Comparison of ENCODE assay signal across 8 cellular contexts in genomic region chr2:237432484-237433092, GRCh38. TPM values are rescaled to one million over a fixed set of nuclear protein-coding genes. Genes with fewer than 3 reads are reported as not detected.
DNase-seq lines count a peak whose midpoint lies in the region; ATAC-seq and TF ChIP-seq lines count a peak whose summit lies in the region.

No MANE protein-coding gene starts in this region.

- CTCF ChIA-PET in activated CD4-positive, alpha-beta T cell treated with anti-CD3 and anti-CD28 coated beads for 36 hours (lab: Charles Lee): interaction anchor here (3.8 to 8.0 kb wide), 2 partner anchors 9 to 12 kb away, joined by 16 to 70 read pairs; no protein-coding TSS in a partner anchor

- H3K4me3 ChIP-seq in spleen (peak overlapping the region in 1 of 8 donors; percentile 42), aorta (ENCODE audit: low read length in 2 of 2) (no peak overlapping the region)

- POLR2A ChIA-PET in activated CD4-positive, alpha-beta T cell treated with anti-CD3 and anti-CD28 coated beads for 36 hours (lab: Charles Lee): interaction anchor here (1.2 to 1.5 kb wide), 2 partner anchors 9 to 11 kb away, joined by 4 to 8 read pairs; no protein-coding TSS in a partner anchor

- peak overlapping the region; percentile 74 for H3K4me3 Mint-ChIP-seq in activated CD4-positive, alpha-beta T cell treated with anti-CD3 and anti-CD28 coated beads for 36 hours

- H3K36me3 ChIP-seq in spleen: no peaks in the 10 kb centered on the region
- no peaks in the 10 kb centered on the region for H3K36me3 ChIP-seq in aorta (ENCODE audit: control insufficient read depth in 1 of 2, insufficient read depth in 2 of 2, low read length in 1 of 2)

- H3K9me3 ChIP-seq in spleen (no peaks in the 10 kb centered on the region), aorta (ENCODE audit: control insufficient read depth, low read length) (no peaks in the 10 kb centered on the region)

- peaks cover 5 to 57% (median 35%) of the 10 kb centered on the region in 6 donors for H3K4me1 ChIP-seq in spleen
- peaks cover 0 to 2% of the 10 kb centered on the region in 2 donors for H3K4me1 ChIP-seq in aorta (ENCODE audit: control insufficient read depth in 1 of 2, insufficient read depth in 2 of 2, low read length in 2 of 2)

- no peaks in the 10 kb centered on the region for H3K27me3 Mint-ChIP-seq in activated CD4-positive, alpha-beta T cell treated with anti-CD3 and anti-CD28 coated beads for 36 hours

- DNase-seq in ELF-1 (ENCODE audit: low read depth, low spot score) (peak; percentile 58), spleen (peak; percentile 86), COR-L47 (lab: John Stamatoyannopoulos, UW) (no peak), aorta (no peak), NCI-H524 (lab: John Stamatoyannopoulos, UW) (no peak)
- peak; percentile 94 for DNase-seq in activated CD4-positive, alpha-beta T cell treated with anti-CD3 and anti-CD28 coated beads for 36 hours
- DNase-seq in effector CD4-positive, alpha-beta T cell: peak; percentile 56

- TF ChIP-seq CTCF in spleen (IDR thresholded peaks at IDR 0.05 in 8 of 11, conservative IDR thresholded peaks at IDR 0.05 in 3 of 11): peak in 1 of 11 experiments; percentile 9

- peak overlapping the region in 6 of 8 donors; percentile 3 to 77 (median 54) for H3K27ac ChIP-seq in spleen
- no peak overlapping the region for H3K27ac ChIP-seq in aorta (ENCODE audit: low read depth in 1 of 2, low read length in 2 of 2)

- H3K27me3 ChIP-seq in spleen (replicated peaks in 1 of 7): peaks cover 0 to 68% (median 11%) of the 10 kb centered on the region in 7 donors
- no peaks in the 10 kb centered on the region for H3K27me3 ChIP-seq in aorta (ENCODE audit: control insufficient read depth in 1 of 2, insufficient read depth in 2 of 2, low read length in 1 of 2)

- intact Hi-C loops in activated CD4-positive, alpha-beta T cell treated with anti-CD3 and anti-CD28 coated beads for 36 hours (cut with DNase I, micrococcal nuclease): loop anchor here (1.0 to 10.0 kb wide), 6 partner anchors 9 to 880 kb away; no protein-coding TSS in a partner anchor
- intact Hi-C loops in spleen (cut with DNase I; ENCODE audit: low total_unique reads) (no loop called here), aorta (cut with DNase I) (no loop called here)

- TF ChIP-seq POLR2A in spleen (IDR thresholded peaks at IDR 0.05): no peak

- peak overlapping the region; percentile 95 for H3K27ac Mint-ChIP-seq in activated CD4-positive, alpha-beta T cell treated with anti-CD3 and anti-CD28 coated beads for 36 hours

- peak; percentile 49 for ATAC-seq in activated CD4-positive, alpha-beta T cell treated with anti-CD3 and anti-CD28 coated beads for 36 hours
- ATAC-seq in HG03571 (IDR thresholded peaks at IDR 0.05; ENCODE audit: unreplicated experiment): no peak
- ATAC-seq in aorta (ENCODE audit: low FRiP score): no peak

- 36 to 43% (median 40%) methylated on average over 17 of the region's 17 CpGs for WGBS in spleen, 5 donors
- WGBS in aorta, 2 donors: 68 to 69% methylated on average over 17 of the region's 17 CpGs

- H3K4me1 Mint-ChIP-seq in activated CD4-positive, alpha-beta T cell treated with anti-CD3 and anti-CD28 coated beads for 36 hours: peaks cover 99% of the 10 kb centered on the region

- peaks cover 24% of the 10 kb centered on the region for H3K36me3 Mint-ChIP-seq in activated CD4-positive, alpha-beta T cell treated with anti-CD3 and anti-CD28 coated beads for 36 hours (ENCODE audit: low read depth)

- no peaks in the 10 kb centered on the region for H3K9me3 Mint-ChIP-seq in activated CD4-positive, alpha-beta T cell treated with anti-CD3 and anti-CD28 coated beads for 36 hours (ENCODE audit: low read depth)

RNA-seq across cellular contexts. Expression of gene COL6A3, which starts 18.6 kb away (rescaled TPM):
- 10 to 100 TPM; 29.9 to 36.4 TPM for total RNA-seq in activated CD4-positive, alpha-beta T cell treated with anti-CD3 and anti-CD28 coated beads for 36 hours
- 100 to 1,000 TPM in 3 of 7 donors, 10 to 100 TPM in 4; 40.9 to 146 (median 77.7) TPM for total RNA-seq in spleen
- polyA plus RNA-seq in spleen: 1 to 10 TPM; 8.3 to 9.9 (median 9.5) TPM
- 100 to 1,000 TPM; 190 to 289 TPM for total RNA-seq in aorta
- 10 to 100 TPM in 1 of 2 donors, 1 to 10 TPM in 1; 7.3 to 54.5 TPM for polyA plus RNA-seq in aorta

RNA-seq across cellular contexts. Expression of gene MLPH, which starts 54.5 kb away (rescaled TPM):
- total RNA-seq in activated CD4-positive, alpha-beta T cell treated with anti-CD3 and anti-CD28 coated beads for 36 hours: 1 to 10 TPM in 1 of 2 experiments, under 1 TPM in 1; 0.82 to 1.2 TPM
- total RNA-seq in spleen (1 to 10 TPM in 1 of 7 donors, under 1 TPM in 3, not detected in 3; 0.29 to 1.4 (median 0.52) TPM), aorta (10 to 100 TPM in 1 of 2 donors, 1 to 10 TPM in 1; 3.4 to 10.1 TPM)
- polyA plus RNA-seq in spleen (1 to 10 TPM in 1 of 3 donors, under 1 TPM in 2; 0.09 to 1.4 (median 0.26) TPM), aorta (1 to 10 TPM; 2.3 to 4.5 TPM)

Comparison
In these comparisons a context has a peak if more than half of its experiments do, and no peak if none do; other contexts are left out.
1. DNase-seq: peak in ELF-1 (single experiment), activated CD4-positive, alpha-beta T cell treated with anti-CD3 and anti-CD28 coated beads for 36 hours (single experiment), effector CD4-positive, alpha-beta T cell (single experiment) and spleen (single experiment); none in COR-L47 (single experiment), aorta (0 of 2) and NCI-H524 (0 of 2).
2. H3K27ac ChIP-seq: peak in spleen (6 of 8); none in aorta (0 of 2).
3. intact Hi-C loops: an anchor here in activated CD4-positive, alpha-beta T cell treated with anti-CD3 and anti-CD28 coated beads for 36 hours (1.0 to 10.0 kb wide); none called in spleen and aorta.